In the genomic region with DNA sequence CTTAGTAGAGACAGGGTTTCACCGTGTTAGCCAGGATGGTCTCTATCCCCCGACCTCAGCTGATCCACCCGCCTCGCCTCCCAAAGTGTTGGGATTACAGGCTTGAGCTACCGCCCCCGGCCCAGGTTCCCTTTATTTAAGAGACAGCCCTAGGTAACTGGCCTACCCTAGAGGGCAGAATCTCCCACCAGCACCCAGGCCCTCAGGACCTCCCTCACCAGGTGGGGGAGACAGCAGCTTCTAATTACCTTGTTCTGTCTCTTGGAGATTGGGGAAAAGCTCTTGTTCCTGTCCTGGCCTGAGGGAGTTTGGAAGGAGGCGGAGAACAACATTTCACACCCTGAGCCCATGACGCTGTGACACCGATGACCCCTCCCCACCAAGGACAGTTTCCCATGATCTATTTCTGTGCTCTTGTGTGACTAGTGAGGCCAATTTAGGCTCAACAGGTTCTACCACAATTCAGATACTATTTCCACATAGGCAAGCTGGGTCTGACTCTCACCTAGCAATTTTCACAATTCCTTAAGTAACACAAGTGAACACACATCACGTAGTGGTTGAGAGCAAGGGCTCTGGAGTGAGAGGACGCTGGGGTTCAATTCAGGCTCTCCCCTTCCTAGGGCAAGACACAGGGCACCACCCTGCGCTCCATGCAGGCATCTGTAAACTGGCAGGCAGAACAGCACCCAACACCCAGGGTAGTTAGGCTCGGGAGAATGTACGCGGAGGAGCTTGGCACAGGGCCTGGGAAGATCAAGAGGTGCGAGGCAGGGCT, we compare ENCODE assay signal across 1 cellular context.
TF ChIP-seq lines count a peak whose summit lies in the region.

No MANE protein-coding gene starts in this region.

TF ChIP-seq in GM23338, 12 proteins besides CTCF, POLR2A, EP300 and RAD21 (continued from another document):
- TF ChIP-seq, protein P1, sequence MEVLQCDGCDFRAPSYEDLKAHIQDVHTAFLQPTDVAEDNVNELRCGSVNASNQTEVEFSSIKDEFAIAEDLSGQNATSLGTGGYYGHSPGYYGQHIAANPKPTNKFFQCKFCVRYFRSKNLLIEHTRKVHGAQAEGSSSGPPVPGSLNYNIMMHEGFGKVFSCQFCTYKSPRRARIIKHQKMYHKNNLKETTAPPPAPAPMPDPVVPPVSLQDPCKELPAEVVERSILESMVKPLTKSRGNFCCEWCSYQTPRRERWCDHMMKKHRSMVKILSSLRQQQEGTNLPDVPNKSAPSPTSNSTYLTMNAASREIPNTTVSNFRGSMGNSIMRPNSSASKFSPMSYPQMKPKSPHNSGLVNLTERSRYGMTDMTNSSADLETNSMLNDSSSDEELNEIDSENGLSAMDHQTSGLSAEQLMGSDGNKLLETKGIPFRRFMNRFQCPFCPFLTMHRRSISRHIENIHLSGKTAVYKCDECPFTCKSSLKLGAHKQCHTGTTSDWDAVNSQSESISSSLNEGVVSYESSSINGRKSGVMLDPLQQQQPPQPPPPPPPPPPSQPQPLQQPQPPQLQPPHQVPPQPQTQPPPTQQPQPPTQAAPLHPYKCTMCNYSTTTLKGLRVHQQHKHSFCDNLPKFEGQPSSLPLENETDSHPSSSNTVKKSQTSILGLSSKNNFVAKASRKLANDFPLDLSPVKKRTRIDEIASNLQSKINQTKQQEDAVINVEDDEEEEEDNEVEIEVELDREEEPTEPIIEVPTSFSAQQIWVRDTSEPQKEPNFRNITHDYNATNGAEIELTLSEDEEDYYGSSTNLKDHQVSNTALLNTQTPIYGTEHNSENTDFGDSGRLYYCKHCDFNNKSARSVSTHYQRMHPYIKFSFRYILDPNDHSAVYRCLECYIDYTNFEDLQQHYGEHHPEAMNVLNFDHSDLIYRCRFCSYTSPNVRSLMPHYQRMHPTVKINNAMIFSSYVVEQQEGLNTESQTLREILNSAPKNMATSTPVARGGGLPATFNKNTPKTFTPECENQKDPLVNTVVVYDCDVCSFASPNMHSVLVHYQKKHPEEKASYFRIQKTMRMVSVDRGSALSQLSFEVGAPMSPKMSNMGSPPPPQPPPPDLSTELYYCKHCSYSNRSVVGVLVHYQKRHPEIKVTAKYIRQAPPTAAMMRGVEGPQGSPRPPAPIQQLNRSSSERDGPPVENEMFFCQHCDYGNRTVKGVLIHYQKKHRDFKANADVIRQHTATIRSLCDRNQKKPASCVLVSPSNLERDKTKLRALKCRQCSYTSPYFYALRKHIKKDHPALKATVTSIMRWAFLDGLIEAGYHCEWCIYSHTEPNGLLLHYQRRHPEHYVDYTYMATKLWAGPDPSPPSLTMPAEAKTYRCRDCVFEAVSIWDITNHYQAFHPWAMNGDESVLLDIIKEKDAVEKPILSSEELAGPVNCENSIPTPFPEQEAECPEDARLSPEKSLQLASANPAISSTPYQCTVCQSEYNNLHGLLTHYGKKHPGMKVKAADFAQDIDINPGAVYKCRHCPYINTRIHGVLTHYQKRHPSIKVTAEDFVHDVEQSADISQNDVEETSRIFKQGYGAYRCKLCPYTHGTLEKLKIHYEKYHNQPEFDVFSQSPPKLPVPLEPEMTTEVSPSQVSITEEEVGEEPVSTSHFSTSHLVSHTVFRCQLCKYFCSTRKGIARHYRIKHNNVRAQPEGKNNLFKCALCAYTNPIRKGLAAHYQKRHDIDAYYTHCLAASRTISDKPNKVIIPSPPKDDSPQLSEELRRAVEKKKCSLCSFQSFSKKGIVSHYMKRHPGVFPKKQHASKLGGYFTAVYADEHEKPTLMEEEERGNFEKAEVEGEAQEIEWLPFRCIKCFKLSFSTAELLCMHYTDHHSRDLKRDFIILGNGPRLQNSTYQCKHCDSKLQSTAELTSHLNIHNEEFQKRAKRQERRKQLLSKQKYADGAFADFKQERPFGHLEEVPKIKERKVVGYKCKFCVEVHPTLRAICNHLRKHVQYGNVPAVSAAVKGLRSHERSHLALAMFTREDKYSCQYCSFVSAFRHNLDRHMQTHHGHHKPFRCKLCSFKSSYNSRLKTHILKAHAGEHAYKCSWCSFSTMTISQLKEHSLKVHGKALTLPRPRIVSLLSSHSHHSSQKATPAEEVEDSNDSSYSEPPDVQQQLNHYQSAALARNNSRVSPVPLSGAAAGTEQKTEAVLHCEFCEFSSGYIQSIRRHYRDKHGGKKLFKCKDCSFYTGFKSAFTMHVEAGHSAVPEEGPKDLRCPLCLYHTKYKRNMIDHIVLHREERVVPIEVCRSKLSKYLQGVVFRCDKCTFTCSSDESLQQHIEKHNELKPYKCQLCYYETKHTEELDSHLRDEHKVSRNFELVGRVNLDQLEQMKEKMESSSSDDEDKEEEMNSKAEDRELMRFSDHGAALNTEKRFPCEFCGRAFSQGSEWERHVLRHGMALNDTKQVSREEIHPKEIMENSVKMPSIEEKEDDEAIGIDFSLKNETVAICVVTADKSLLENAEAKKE (CRISPR knock-in tag; IDR thresholded peaks at IDR 0.05), result no peak
- TF ChIP-seq ZNF114 (CRISPR knock-in tag; IDR thresholded peaks at IDR 0.05) (no peak), ZNF331 (CRISPR knock-in tag; IDR thresholded peaks at IDR 0.05; ENCODE audit: low read depth) (no peak), EZH2 (IDR thresholded peaks at IDR 0.05; ENCODE audit: low read depth, unreplicated experiment) (no peak), JUNB (IDR thresholded peaks at IDR 0.05; ENCODE audit: unreplicated experiment) (no peak), EZH2phosphoT487 (IDR thresholded peaks at IDR 0.05; ENCODE audit: unreplicated experiment) (no peak), STAT1 (IDR thresholded peaks at IDR 0.05; ENCODE audit: unreplicated experiment) (no peak)
- TF ChIP-seq, protein P2, sequence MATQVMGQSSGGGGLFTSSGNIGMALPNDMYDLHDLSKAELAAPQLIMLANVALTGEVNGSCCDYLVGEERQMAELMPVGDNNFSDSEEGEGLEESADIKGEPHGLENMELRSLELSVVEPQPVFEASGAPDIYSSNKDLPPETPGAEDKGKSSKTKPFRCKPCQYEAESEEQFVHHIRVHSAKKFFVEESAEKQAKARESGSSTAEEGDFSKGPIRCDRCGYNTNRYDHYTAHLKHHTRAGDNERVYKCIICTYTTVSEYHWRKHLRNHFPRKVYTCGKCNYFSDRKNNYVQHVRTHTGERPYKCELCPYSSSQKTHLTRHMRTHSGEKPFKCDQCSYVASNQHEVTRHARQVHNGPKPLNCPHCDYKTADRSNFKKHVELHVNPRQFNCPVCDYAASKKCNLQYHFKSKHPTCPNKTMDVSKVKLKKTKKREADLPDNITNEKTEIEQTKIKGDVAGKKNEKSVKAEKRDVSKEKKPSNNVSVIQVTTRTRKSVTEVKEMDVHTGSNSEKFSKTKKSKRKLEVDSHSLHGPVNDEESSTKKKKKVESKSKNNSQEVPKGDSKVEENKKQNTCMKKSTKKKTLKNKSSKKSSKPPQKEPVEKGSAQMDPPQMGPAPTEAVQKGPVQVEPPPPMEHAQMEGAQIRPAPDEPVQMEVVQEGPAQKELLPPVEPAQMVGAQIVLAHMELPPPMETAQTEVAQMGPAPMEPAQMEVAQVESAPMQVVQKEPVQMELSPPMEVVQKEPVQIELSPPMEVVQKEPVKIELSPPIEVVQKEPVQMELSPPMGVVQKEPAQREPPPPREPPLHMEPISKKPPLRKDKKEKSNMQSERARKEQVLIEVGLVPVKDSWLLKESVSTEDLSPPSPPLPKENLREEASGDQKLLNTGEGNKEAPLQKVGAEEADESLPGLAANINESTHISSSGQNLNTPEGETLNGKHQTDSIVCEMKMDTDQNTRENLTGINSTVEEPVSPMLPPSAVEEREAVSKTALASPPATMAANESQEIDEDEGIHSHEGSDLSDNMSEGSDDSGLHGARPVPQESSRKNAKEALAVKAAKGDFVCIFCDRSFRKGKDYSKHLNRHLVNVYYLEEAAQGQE (IDR thresholded peaks at IDR 0.05; ENCODE audit: unreplicated experiment), result no peak
TF ChIP-seq in GM23338: peak in this region for 0.
